Comparison of ENCODE assay signal across 30 cellular contexts in the genomic region with DNA sequence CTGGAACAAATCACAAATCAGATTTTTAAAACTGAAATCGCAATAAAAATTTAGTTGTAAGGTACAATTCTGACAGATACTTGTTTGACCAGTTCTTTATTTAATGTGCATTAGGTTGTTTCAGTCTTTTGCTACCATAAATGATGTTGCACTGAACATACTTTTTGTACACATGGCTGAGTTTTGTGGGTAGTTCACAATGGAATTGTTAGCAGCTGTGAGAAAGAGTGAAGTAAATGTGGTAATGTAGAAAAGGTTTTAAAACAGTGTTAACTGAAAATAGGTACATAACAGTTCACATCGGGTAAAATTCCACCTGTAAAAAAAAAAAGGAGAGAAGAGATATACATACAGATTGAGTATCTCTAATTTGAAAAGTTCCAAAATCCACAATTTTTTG. TPM values are rescaled to one million over a fixed set of nuclear protein-coding genes. Genes with fewer than 3 reads are reported as not detected.
DNase-seq lines count a peak whose midpoint lies in the region; ATAC-seq, FAIRE-seq and TF ChIP-seq lines count a peak whose summit lies in the region.
"Had no signal": no experiment of that assay in that cellular context is flagged by ENCODE, and none has a peak within 500 bp of the region (broad histone marks: within the 10 kb centered on the region; RNA-seq: fewer than 3 reads in every experiment).

No MANE protein-coding gene starts in this region.

- H3K4me2 ChIP-seq in MM.1S (ENCODE audit: low read depth, low read length) (peak overlapping the region; percentile 75), GM12878 (ENCODE audit: control insufficient read depth, insufficient read depth) (peak overlapping the region; percentile 68)

- H3K9me3 ChIP-seq in MM.1S (replicated peaks; ENCODE audit: insufficient read depth, low read length) (no peaks in the 10 kb centered on the region), GM12878 (replicated peaks; ENCODE audit: control insufficient read depth, insufficient read depth, low read length) (no peaks in the 10 kb centered on the region; the same call in 2 of the 3 replicates), vagina (no peaks in the 10 kb centered on the region)
- H3K9me3 ChIP-seq: lower lobe of right lung, pancreas, Peyer's patch had no signal

- no peak for TF ChIP-seq CTCF in MM.1S (IDR thresholded peaks at IDR 0.05; ENCODE audit: low read length)
- TF ChIP-seq CTCF in GM12878 (IDR thresholded peaks at IDR 0.05 in 2 of 3, conservative IDR thresholded peaks at IDR 0.05 in 1 of 3; ENCODE audit: control insufficient read depth in 2 of 3, extremely low read depth in 1 of 3, insufficient read depth in 1 of 3, low read depth in 3 of 3, low read length in 3 of 3): no peak
- TF ChIP-seq CTCF in vagina (IDR thresholded peaks at IDR 0.05): no peak
- no peak for TF ChIP-seq CTCF in nephron progenitor cell (IDR thresholded peaks at IDR 0.05)

- H3K27me3 ChIP-seq in MM.1S (replicated peaks; ENCODE audit: insufficient read depth, low read length) (no peaks in the 10 kb centered on the region), GM12878 (replicated peaks in 1 of 2; ENCODE audit: control insufficient read depth in 2 of 2, insufficient read depth in 2 of 2, low read length in 1 of 2) (no peaks in the 10 kb centered on the region), vagina (no peaks in the 10 kb centered on the region)
- H3K27me3 ChIP-seq: pancreas, Peyer's patch had no signal

- in situ Hi-C loops in GM12878 (cut with MboI): no loop called here

- H3K27me3 Mint-ChIP-seq in nephron progenitor cell (ENCODE audit: low read depth, poor library complexity): no peaks in the 10 kb centered on the region
- H3K27me3 Mint-ChIP-seq: activated naive CD4-positive, alpha-beta T cell treated with anti-CD3 and anti-CD28 coated beads, Interleukin-2, amount 10 ng/mL, durations not matched to agents 7 days and 5 days; CD4-positive, alpha-beta T cell; effector memory CD8-positive, alpha-beta T cell; natural killer cell treated with Interleukin-12 subunit alpha and Interleukin-12 subunit beta and Interleukin-15 and Interleukin-18, amount 100 ng/mL, for 72 hours; type B pancreatic cell had no signal

- H3K79me2 ChIP-seq in MM.1S (ENCODE audit: low read length) (peaks cover 40% of the 10 kb centered on the region), GM12878 (ENCODE audit: control insufficient read depth, insufficient read depth, low read length) (peaks cover 32% of the 10 kb centered on the region)

- WGBS in GM12878 (ENCODE audit: insufficient coverage, insufficient replicate concordance, low lambda C conversion rate, missing lambda C conversion rate): 19% methylated on average over 2 of the region's 2 CpGs

- RAD21 ChIA-PET in GM12878 (lab: Charles Lee; ENCODE audit: unreplicated experiment): interaction anchor here (1.0 to 2.0 kb wide), 2 partner anchors 14 to 60 kb away, joined by 4 to 5 read pairs; no protein-coding TSS in a partner anchor

- H3F3A ChIP-seq in MM.1S (ENCODE audit: insufficient read depth, low read length): peaks cover 20% of the 10 kb centered on the region

- H3K36me3 ChIP-seq in MM.1S (replicated peaks; ENCODE audit: insufficient read depth, low read length): no peaks in the 10 kb centered on the region; the same call in 1 of the 2 replicates
- no peaks in the 10 kb centered on the region; a peak in 2 of 4 replicates for H3K36me3 ChIP-seq in GM12878 (ENCODE audit: control insufficient read depth in 2 of 2, insufficient read depth in 2 of 2, low read length in 1 of 2)
- H3K36me3 ChIP-seq in vagina: peaks cover 0 to 2% of the 10 kb centered on the region in 2 donors
- H3K36me3 ChIP-seq: pancreas, Peyer's patch had no signal

- H3K9ac ChIP-seq in MM.1S (ENCODE audit: low read length) (0 out of 2 replicates have a peak overlapping the region, but pooled peaks have one; percentile 37), GM12878 (ENCODE audit: control insufficient read depth, insufficient read depth, low read length) (peak overlapping the region; percentile 10; the same call in 1 of the 2 replicates)

- H3K9me2 ChIP-seq in MM.1S (replicated peaks; ENCODE audit: insufficient read depth, low read length): no peaks in the 10 kb centered on the region

- CTCF ChIA-PET in GM12878 (lab: Yijun Ruan, JAX): interaction anchor here (0.6 to 5.9 kb wide), 2 partner anchors 11 to 14 kb away, joined by 3 to 20 read pairs; no protein-coding TSS in a partner anchor

- peaks cover 48% of the 10 kb centered on the region for H3K36me3 Mint-ChIP-seq in nephron progenitor cell (ENCODE audit: low read depth)

- no peaks in the 10 kb centered on the region for H3K9me3 Mint-ChIP-seq in nephron progenitor cell
- H3K9me3 Mint-ChIP-seq: activated naive CD4-positive, alpha-beta T cell treated with anti-CD3 and anti-CD28 coated beads, Interleukin-2, amount 10 ng/mL, durations not matched to agents 7 days and 5 days; activated T-helper 1 cell treated with anti-CD3 and anti-CD28 coated beads, Interleukin-12 subunit alpha, Interleukin-12 subunit beta, Interleukin-2, Interleukin-4 antibody, amounts not matched to agents 30 ng/mL and 10 ng/mL and 1 ng/mL, durations not matched to agents 14 hours and 24 hours and 36 hours; CD4-positive, alpha-beta T cell; effector memory CD8-positive, alpha-beta T cell; natural killer cell treated with Interleukin-12 subunit alpha and Interleukin-12 subunit beta and Interleukin-15 and Interleukin-18, amount 100 ng/mL, for 72 hours; type B pancreatic cell had no signal

- intact Hi-C loops in GM12878 (cut with micrococcal nuclease; ENCODE audit: unreplicated experiment): no loop called here
- intact Hi-C loops in vagina (cut with DNase I): no loop called here

- DNase-seq in GM12892 (ENCODE audit: insufficient read length): no peak
- no peak for DNase-seq in MM.1S
- no peak for DNase-seq in GM12878 (ENCODE audit: low read depth, low spot score)
- no peak for DNase-seq in vagina (ENCODE audit: extremely low spot score in 2 of 2)
- no peak for DNase-seq in UCSD-AML1 (lab: John Stamatoyannopoulos, UW; ENCODE audit: unreplicated experiment)
- DNase-seq in nephron progenitor cell: no peak
- no peak for DNase-seq in hepatic stellate cell (ENCODE audit: low spot score)
- DNase-seq: activated CD4-positive, alpha-beta T cell treated with anti-CD3 and anti-CD28 coated beads, Interleukin-2, amount 50 U/mL, for 4 hours; activated naive CD4-positive, alpha-beta T cell treated with anti-CD3 and anti-CD28 coated beads, Interleukin-2, amount 10 ng/mL, durations not matched to agents 7 days and 5 days; CD4-positive, alpha-beta T cell; cortex of kidney; DMS 273 treated with DMSO at 0.1 percent for 48 hours; effector memory CD8-positive, alpha-beta T cell; erythroblast; H7; head of caudate nucleus; KBM-7; lower lobe of right lung; NCI-H187; NCI-H2171 treated with DMSO at 0.1 percent for 48 hours; NCI-H524 treated with DMSO at 0.1 percent for 48 hours; pancreas; Peyer's patch; retina; small intestine; stimulated activated CD4-positive, alpha-beta T cell treated with anti-CD3 and anti-CD28 coated beads, Interleukin-1b, Interleukin-23, amount 100 ng/mL, for 48 hours had no signal

- POLR2A ChIA-PET in GM12878 (lab: Charles Lee): interaction anchor here (1.1 to 2.0 kb wide), 4 partner anchors 8 to 59 kb away, joined by 4 to 6 read pairs (median 5); no protein-coding TSS in a partner anchor

- ATAC-seq in GM12878: peak; percentile 16; the same call in 2 of the 3 replicates
- ATAC-seq: effector memory CD8-positive, alpha-beta T cell; lower lobe of right lung; natural killer cell treated with Interleukin-12 subunit alpha and Interleukin-12 subunit beta and Interleukin-15 and Interleukin-18, amount 100 ng/mL, for 72 hours; pancreas had no signal

- no peak overlapping the region for H3K4me3 Mint-ChIP-seq in nephron progenitor cell
- H3K4me3 Mint-ChIP-seq: activated naive CD4-positive, alpha-beta T cell treated with anti-CD3 and anti-CD28 coated beads, Interleukin-2, amount 10 ng/mL, durations not matched to agents 7 days and 5 days; activated T-helper 1 cell treated with anti-CD3 and anti-CD28 coated beads, Interleukin-12 subunit alpha, Interleukin-12 subunit beta, Interleukin-2, Interleukin-4 antibody, amounts not matched to agents 30 ng/mL and 10 ng/mL and 1 ng/mL, durations not matched to agents 14 hours and 24 hours and 36 hours; CD4-positive, alpha-beta T cell; effector memory CD8-positive, alpha-beta T cell; natural killer cell treated with Interleukin-12 subunit alpha and Interleukin-12 subunit beta and Interleukin-15 and Interleukin-18, amount 100 ng/mL, for 72 hours; type B pancreatic cell had no signal

- H3K27ac ChIP-seq in MM.1S (ENCODE audit: low read length): peak overlapping the region; percentile 72; the same call in 1 of the 2 replicates
- peak overlapping the region; percentile 67 for H3K27ac ChIP-seq in GM12878 (ENCODE audit: control insufficient read depth, insufficient read depth)
- H3K27ac ChIP-seq in vagina: peak overlapping the region; percentile 2
- H3K27ac ChIP-seq: lower lobe of right lung, pancreas, Peyer's patch had no signal

- FAIRE-seq in GM12892 (lab: Jason Lieb, UNC) (peak; percentile 93), GM12878 (lab: Jason Lieb, UNC) (no peak)
- FAIRE-seq: bronchial epithelial cell, pancreas, small intestine had no signal

- BruUV-seq in GM12878 (replicated peaks; lab: Mats Ljungman, UMichigan): no TSS peak

- TF ChIP-seq POLR2A in GM12892 (IDR thresholded peaks at IDR 0.05; ENCODE audit: low read depth, low read length): no peak
- no peak for TF ChIP-seq POLR2A in GM12878 (IDR thresholded peaks at IDR 0.05; ENCODE audit: low read depth, low read length)
- no peak for TF ChIP-seq POLR2A in vagina (IDR thresholded peaks at IDR 0.05)

- H3K4me1 ChIP-seq in MM.1S (ENCODE audit: low read length): peaks cover 48% of the 10 kb centered on the region
- H3K4me1 ChIP-seq in GM12878 (ENCODE audit: control insufficient read depth, insufficient read depth, low read length): peaks cover 34% of the 10 kb centered on the region
- H3K4me1 ChIP-seq in vagina: no peaks in the 10 kb centered on the region
- H3K4me1 ChIP-seq: lower lobe of right lung, pancreas, Peyer's patch had no signal

- no peak overlapping the region for H3K27ac Mint-ChIP-seq in nephron progenitor cell
- H3K27ac Mint-ChIP-seq: activated naive CD4-positive, alpha-beta T cell treated with anti-CD3 and anti-CD28 coated beads, Interleukin-2, amount 10 ng/mL, durations not matched to agents 7 days and 5 days; activated T-helper 1 cell treated with anti-CD3 and anti-CD28 coated beads, Interleukin-12 subunit alpha, Interleukin-12 subunit beta, Interleukin-2, Interleukin-4 antibody, amounts not matched to agents 30 ng/mL and 10 ng/mL and 1 ng/mL, durations not matched to agents 14 hours and 24 hours and 36 hours; CD4-positive, alpha-beta T cell; effector memory CD8-positive, alpha-beta T cell; natural killer cell treated with Interleukin-12 subunit alpha and Interleukin-12 subunit beta and Interleukin-15 and Interleukin-18, amount 100 ng/mL, for 72 hours; type B pancreatic cell had no signal

- H3K4me1 Mint-ChIP-seq in nephron progenitor cell: peaks cover 4% of the 10 kb centered on the region
- H3K4me1 Mint-ChIP-seq: activated naive CD4-positive, alpha-beta T cell treated with anti-CD3 and anti-CD28 coated beads, Interleukin-2, amount 10 ng/mL, durations not matched to agents 7 days and 5 days had no signal

- H2AFZ ChIP-seq in MM.1S (ENCODE audit: low read length): no peak overlapping the region
- H2AFZ ChIP-seq in GM12878 (ENCODE audit: control insufficient read depth, low read depth, low read length): no peak overlapping the region

- TF ChIP-seq RAD21 in GM12878 (IDR thresholded peaks at IDR 0.05; ENCODE audit: insufficient read depth, low read depth, low read length): no peak

- H4K20me1 ChIP-seq in MM.1S (ENCODE audit: insufficient read depth, low read length) (no peaks in the 10 kb centered on the region), GM12878 (ENCODE audit: control insufficient read depth, insufficient read depth) (no peaks in the 10 kb centered on the region)

- no peak for TF ChIP-seq EP300 in GM12878 (IDR thresholded peaks at IDR 0.05; ENCODE audit: borderline replicate concordance in 1 of 2, control insufficient read depth in 1 of 2, low read depth in 2 of 2, low read length in 2 of 2)

- SMC1A ChIA-PET in GM12878 (lab: Charles Lee; ENCODE audit: uncharacterized antibody, unreplicated experiment): interaction anchor here (1.1 to 1.9 kb wide), 3 partner anchors 10 to 512 kb away, joined by 4 to 6 read pairs (median 4); no protein-coding TSS in a partner anchor

- H3K4me3 ChIP-seq in MM.1S (ENCODE audit: low read length): 0 out of 2 replicates have a peak overlapping the region, but pooled peaks have one; percentile 2
- H3K4me3 ChIP-seq in GM12878: peak overlapping the region; percentile 54
- H3K4me3 ChIP-seq in vagina: no peak overlapping the region
- H3K4me3 ChIP-seq: lower lobe of right lung, pancreas, Peyer's patch had no signal

RNA-seq across cellular contexts. Expression of gene MRPS27, which starts 25.6 kb away (rescaled TPM):
- 66.7 TPM for polyA plus RNA-seq in GM12892 (2012; ENCODE audit: missing spikeins)
- 151 and 157 TPM in 2 replicates for total RNA-seq in GM12878 (2013; cell fraction: nucleolus; rRNA removed)
- total RNA-seq in GM12878 (2014; rRNA removed) (113 and 117 TPM in 2 replicates), GM12878 (2014; rRNA removed; fragmentation: Illumina TruSeq; extraction: Trizol) (114 and 119 TPM in 2 replicates), GM12878 (2021) (95.3 and 96.1 TPM in 2 replicates), vagina (44.9 TPM)
- polyA plus RNA-seq in GM12878 (2011; ENCODE audit: low read depth): 40.3 TPM
- polyA plus RNA-seq in GM12878 (2011; rRNA removed) (128 and 139 TPM in 2 replicates), GM12878 (2014; fragmentation: Illumina TruSeq; extraction: Trizol) (125 and 140 TPM in 2 replicates), GM12878 (2014; fragmentation: Nextera tagmentation; extraction: Ambion mirVana) (10 to 100 TPM; 61.0 to 88.9 TPM), GM12878 (2014; rRNA removed) (84.7 and 89.9 TPM in 2 replicates), GM12878 (2016; fragmentation: Nextera tagmentation; extraction: Ambion mirVana) (10 to 100 TPM; 77.1 to 80.0 TPM)
- 92.2 and 96.2 TPM in 2 replicates for polyA plus RNA-seq in GM12878 (2011; cell fraction: cytosol; rRNA removed)
- 68.8 and 72.8 TPM in 2 replicates for polyA plus RNA-seq in GM12878 (2011; cell fraction: nucleus; rRNA removed)
- polyA plus RNA-seq in GM12878 (2012): 46.0 and 55.8 TPM in 2 replicates
- 98.5 and 103 TPM in 2 replicates for polyA minus RNA-seq in GM12878 (2011; rRNA and poly(A)+ RNA removed)
- polyA minus RNA-seq in GM12878 (2011; cell fraction: cytosol; rRNA and poly(A)+ RNA removed): 41.7 and 54.2 TPM in 2 replicates
- polyA minus RNA-seq in GM12878 (2011; cell fraction: nucleus; rRNA and poly(A)+ RNA removed): 55.2 and 96.8 TPM in 2 replicates

RNA-seq across cellular contexts. Expression of gene PTCD2, which starts 25.7 kb away (rescaled TPM):
- 8.9 TPM for polyA plus RNA-seq in GM12892 (2012; ENCODE audit: missing spikeins)
- total RNA-seq in GM12878 (2013; cell fraction: nucleolus; rRNA removed): 37.6 and 44.3 TPM in 2 replicates
- total RNA-seq in GM12878 (2014; rRNA removed) (10.5 and 13.1 TPM in 2 replicates), GM12878 (2014; rRNA removed; fragmentation: Illumina TruSeq; extraction: Trizol) (8.7 and 9.9 TPM in 2 replicates), GM12878 (2021) (13.6 and 14.7 TPM in 2 replicates), vagina (6.9 TPM)
- polyA plus RNA-seq in GM12878 (2011; ENCODE audit: low read depth): 4.2 TPM
- polyA plus RNA-seq in GM12878 (2011; rRNA removed) (14.8 and 17.9 TPM in 2 replicates), GM12878 (2014; fragmentation: Illumina TruSeq; extraction: Trizol) (12.0 and 12.4 TPM in 2 replicates), GM12878 (2014; fragmentation: Nextera tagmentation; extraction: Ambion mirVana) (10 to 100 TPM in 1 of 2 experiments, 1 to 10 TPM in 1; 9.1 to 11.0 TPM), GM12878 (2014; rRNA removed) (10.2 and 12.8 TPM in 2 replicates), GM12878 (2016; fragmentation: Nextera tagmentation; extraction: Ambion mirVana) (10 to 100 TPM; 11.8 to 15.0 TPM)
- 8.3 and 9.0 TPM in 2 replicates for polyA plus RNA-seq in GM12878 (2011; cell fraction: cytosol; rRNA removed)
- polyA plus RNA-seq in GM12878 (2011; cell fraction: nucleus; rRNA removed): 21.8 and 22.2 TPM in 2 replicates
- polyA plus RNA-seq in GM12878 (2012): 4.1 and 6.9 TPM in 2 replicates
- 12.6 and 14.7 TPM in 2 replicates for polyA minus RNA-seq in GM12878 (2011; rRNA and poly(A)+ RNA removed)
- polyA minus RNA-seq in GM12878 (2011; cell fraction: cytosol; rRNA and poly(A)+ RNA removed): 3.7 and 3.9 TPM in 2 replicates
- polyA minus RNA-seq in GM12878 (2011; cell fraction: nucleus; rRNA and poly(A)+ RNA removed): 10.6 and 17.6 TPM in 2 replicates

Comparison
In these comparisons a context has a peak if more than half of its experiments do, and no peak if none do; other contexts are left out.
1. H3K27ac ChIP-seq: peak in every context shown above with its lines; median percentile 72 in MM.1S; 67 in GM12878; 2 in vagina.
2. H3K4me3 ChIP-seq: peak in MM.1S (single experiment) and GM12878 (single experiment); none in vagina (0 of 2).